ENCODE assay signal across 28 cellular contexts in the genomic region with DNA sequence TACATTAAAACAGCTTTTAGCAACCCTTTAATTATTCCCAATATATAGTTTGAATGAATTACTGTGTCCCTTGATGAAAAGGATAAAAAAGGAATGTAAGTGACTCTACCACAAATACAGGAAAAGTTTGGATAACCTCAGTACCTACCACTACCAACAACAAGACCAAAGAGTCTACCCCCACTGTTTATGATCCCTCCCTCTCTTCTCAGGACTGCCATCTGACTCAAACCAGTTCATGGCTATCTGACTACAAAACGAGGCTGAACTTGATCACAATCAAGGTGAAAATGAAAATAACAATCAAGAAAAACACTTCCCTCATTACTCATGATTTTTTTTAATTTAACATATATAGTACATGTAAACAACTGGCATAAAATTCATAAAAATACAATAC.
"Had no signal": no experiment of that assay in that cellular context is flagged by ENCODE, and none has a peak within 500 bp of the region (broad histone marks: within the 10 kb centered on the region; RNA-seq: fewer than 3 reads in every experiment).

No MANE protein-coding gene starts in this region.

- H3K79me2 ChIP-seq: hepatocyte had no signal

- H3K27me3 Mint-ChIP-seq: activated B cell treated with CpG ODN at 0.5 μM for 24 hours; activated naive CD4-positive, alpha-beta T cell treated with anti-CD3 and anti-CD28 coated beads, Interleukin-2, amount 50 U/mL, for 24 hours; activated naive CD8-positive, alpha-beta T cell treated with anti-CD3 and anti-CD28 coated beads for 36 hours; activated naive CD8-positive, alpha-beta T cell treated with anti-CD3 and anti-CD28 coated beads, Interleukin-2, amount 50 U/mL, for 24 hours; activated T-cell treated with anti-CD3 and anti-CD28 coated beads, Interleukin-2, amount 50 U/mL, for 24 hours; T-helper 17 cell had no signal

- H3K9me3 Mint-ChIP-seq: activated CD4-positive, alpha-beta memory T cell treated with anti-CD3 and anti-CD28 coated beads, Interleukin-2, amount 10 ng/mL, durations not matched to agents 7 days and 5 days; activated CD4-positive, alpha-beta T cell treated with anti-CD3 and anti-CD28 coated beads, Interleukin-2, amount 10 ng/mL, durations not matched to agents 7 days and 5 days; activated naive CD4-positive, alpha-beta T cell treated with anti-CD3 and anti-CD28 coated beads for 36 hours; activated naive CD4-positive, alpha-beta T cell treated with anti-CD3 and anti-CD28 coated beads, Interleukin-2, amount 50 U/mL, for 24 hours; activated naive CD8-positive, alpha-beta T cell treated with anti-CD3 and anti-CD28 coated beads for 36 hours; activated T-cell treated with anti-CD3 and anti-CD28 coated beads, Interleukin-2, amount 50 U/mL, for 24 hours; activated T-helper 1 cell treated with anti-CD3 and anti-CD28 coated beads, Interleukin-12 subunit alpha, Interleukin-12 subunit beta, Interleukin-2, Interleukin-4 antibody, amounts not matched to agents 30 ng/mL and 10 ng/mL and 1 ng/mL, durations not matched to agents 14 hours and 24 hours and 36 hours; activated T-helper 2 cell treated with anti-CD3 and anti-CD28 coated beads, Interferon-gamma antibody, Interleukin-2, Interleukin-4, amounts not matched to agents 10 μg/mL and 5 μg/mL and 100 μg/mL, durations not matched to agents 14 hours and 24 hours and 36 hours; T-helper 2 cell treated with Interferon-gamma antibody and Interleukin-4, amounts not matched to agents 5 μg/mL and 100 μg/mL, for 36 hours had no signal

- H3K27ac Mint-ChIP-seq: activated B cell treated with CpG ODN at 0.5 μM for 24 hours; activated CD4-positive, alpha-beta memory T cell treated with anti-CD3 and anti-CD28 coated beads, Interleukin-2, amount 10 ng/mL, durations not matched to agents 7 days and 5 days; activated CD4-positive, alpha-beta T cell treated with anti-CD3 and anti-CD28 coated beads, Interleukin-2, amount 10 ng/mL, durations not matched to agents 7 days and 5 days; activated naive CD4-positive, alpha-beta T cell treated with anti-CD3 and anti-CD28 coated beads for 36 hours; activated naive CD4-positive, alpha-beta T cell treated with anti-CD3 and anti-CD28 coated beads, Interleukin-2, amount 50 U/mL, for 24 hours; activated naive CD8-positive, alpha-beta T cell treated with anti-CD3 and anti-CD28 coated beads for 36 hours; activated naive CD8-positive, alpha-beta T cell treated with anti-CD3 and anti-CD28 coated beads, Interleukin-2, amount 50 U/mL, for 24 hours; activated T-cell treated with anti-CD3 and anti-CD28 coated beads, Interleukin-2, amount 50 U/mL, for 24 hours; activated T-helper 1 cell treated with anti-CD3 and anti-CD28 coated beads, Interleukin-12 subunit alpha, Interleukin-12 subunit beta, Interleukin-2, Interleukin-4 antibody, amounts not matched to agents 30 ng/mL and 10 ng/mL and 1 ng/mL, durations not matched to agents 14 hours and 24 hours and 36 hours; activated T-helper 2 cell treated with anti-CD3 and anti-CD28 coated beads, Interferon-gamma antibody, Interleukin-2, Interleukin-4, amounts not matched to agents 10 μg/mL and 5 μg/mL and 100 μg/mL, durations not matched to agents 14 hours and 24 hours and 36 hours; T-helper 17 cell; T-helper 2 cell treated with Interferon-gamma antibody and Interleukin-4, amounts not matched to agents 5 μg/mL and 100 μg/mL, for 36 hours had no signal

- H3K4me3 ChIP-seq: adrenal gland, body of pancreas, colonic mucosa, esophagus squamous epithelium, gastroesophageal sphincter, heart right ventricle, hepatocyte had no signal

- H3K4me1 Mint-ChIP-seq: activated B cell treated with CpG ODN at 0.5 μM for 24 hours; activated CD4-positive, alpha-beta T cell treated with anti-CD3 and anti-CD28 coated beads, Interleukin-2, amount 10 ng/mL, durations not matched to agents 7 days and 5 days; activated naive CD4-positive, alpha-beta T cell treated with anti-CD3 and anti-CD28 coated beads, Interleukin-2, amount 50 U/mL, for 24 hours; activated naive CD8-positive, alpha-beta T cell treated with anti-CD3 and anti-CD28 coated beads for 36 hours; activated naive CD8-positive, alpha-beta T cell treated with anti-CD3 and anti-CD28 coated beads, Interleukin-2, amount 50 U/mL, for 24 hours; T-helper 17 cell had no signal

- FAIRE-seq: endometrium had no signal

- DNase-seq: activated B cell treated with CpG ODN at 0.5 μM for 24 hours; activated T-cell treated with anti-CD3 and anti-CD28 coated beads for 4 hours; aorta; cerebellar nuclear complex; effector CD8-positive, alpha-beta T cell; esophagus squamous epithelium; foreskin melanocyte; T1000 had no signal

- H3K9me3 ChIP-seq: adrenal gland, body of pancreas, colonic mucosa, esophagus squamous epithelium had no signal

- H3K4me1 ChIP-seq: adrenal gland, body of pancreas, colonic mucosa, esophagus squamous epithelium, gastroesophageal sphincter, heart right ventricle had no signal

- H3K36me3 Mint-ChIP-seq: activated naive CD8-positive, alpha-beta T cell treated with anti-CD3 and anti-CD28 coated beads for 36 hours had no signal

- H3K27ac ChIP-seq: adrenal gland, body of pancreas, colonic mucosa, epithelial cell of prostate, esophagus squamous epithelium, gastroesophageal sphincter, heart right ventricle, hepatocyte, WERI-Rb-1 had no signal

- ATAC-seq: body of pancreas, gastroesophageal sphincter, heart right ventricle had no signal

- H3K36me3 ChIP-seq: adrenal gland, colonic mucosa, WERI-Rb-1 had no signal

- H3K4me2 ChIP-seq: hepatocyte had no signal

- H3K27me3 ChIP-seq: adrenal gland, body of pancreas, colonic mucosa, esophagus squamous epithelium, gastroesophageal sphincter, heart right ventricle, hepatocyte had no signal

- H3K4me3 Mint-ChIP-seq: activated B cell treated with CpG ODN at 0.5 μM for 24 hours; activated CD4-positive, alpha-beta memory T cell treated with anti-CD3 and anti-CD28 coated beads, Interleukin-2, amount 10 ng/mL, durations not matched to agents 7 days and 5 days; activated CD4-positive, alpha-beta T cell treated with anti-CD3 and anti-CD28 coated beads, Interleukin-2, amount 10 ng/mL, durations not matched to agents 7 days and 5 days; activated naive CD4-positive, alpha-beta T cell treated with anti-CD3 and anti-CD28 coated beads for 36 hours; activated naive CD4-positive, alpha-beta T cell treated with anti-CD3 and anti-CD28 coated beads, Interleukin-2, amount 50 U/mL, for 24 hours; activated naive CD8-positive, alpha-beta T cell treated with anti-CD3 and anti-CD28 coated beads for 36 hours; activated naive CD8-positive, alpha-beta T cell treated with anti-CD3 and anti-CD28 coated beads, Interleukin-2, amount 50 U/mL, for 24 hours; activated T-cell treated with anti-CD3 and anti-CD28 coated beads, Interleukin-2, amount 50 U/mL, for 24 hours; activated T-helper 1 cell treated with anti-CD3 and anti-CD28 coated beads, Interleukin-12 subunit alpha, Interleukin-12 subunit beta, Interleukin-2, Interleukin-4 antibody, amounts not matched to agents 30 ng/mL and 10 ng/mL and 1 ng/mL, durations not matched to agents 14 hours and 24 hours and 36 hours; T-helper 17 cell; T-helper 2 cell treated with Interferon-gamma antibody and Interleukin-4, amounts not matched to agents 5 μg/mL and 100 μg/mL, for 36 hours had no signal

- H2AFZ ChIP-seq: hepatocyte had no signal
